8 cellular contexts compared by ENCODE assay signal in genomic region chr15:89898628-89899302, GRCh38. TPM values are rescaled to one million over a fixed set of nuclear protein-coding genes. Genes with fewer than 3 reads are reported as not detected.
DNase-seq lines count a peak whose midpoint lies in the region; ATAC-seq and TF ChIP-seq lines count a peak whose summit lies in the region.

No MANE protein-coding gene starts in this region.

- no peaks in the 10 kb centered on the region for H3K4me1 ChIP-seq in foreskin keratinocyte

- peak in 5 of 6 experiments; percentile 20 to 52 (median 24) for DNase-seq in stimulated activated naive CD4-positive, alpha-beta T cell (lab: John Stamatoyannopoulos, UW)
- DNase-seq in stimulated activated naive CD4-positive, alpha-beta T cell treated with Interleukin-2 at 50 U/mL for 16 hours (lab: John Stamatoyannopoulos, UW): no peak
- DNase-seq in HFF-Myc (ENCODE audit: extremely low read depth, low read depth): no peak
- peak; percentile 22 for DNase-seq in NCI-H526 treated with DMSO at 0.1 percent for 48 hours (lab: John Stamatoyannopoulos, UW)
- DNase-seq in activated T-cell treated with anti-CD3 and anti-CD28 coated beads, Interleukin-2, amount 50 U/mL, for 1 hour: peak; percentile 45
- DNase-seq in foreskin keratinocyte: peak in 1 of 2 donors; percentile 65
- DNase-seq in stimulated activated CD4-positive, alpha-beta T cell treated with anti-CD3 and anti-CD28 coated beads, Interleukin-2, amount 100 ng/mL, for 24 hours: peak; percentile 35 to 43
- no peak for DNase-seq in midbrain (lab: John Stamatoyannopoulos, UW)

- ATAC-seq in foreskin keratinocyte: peak; percentile 80

- no peaks in the 10 kb centered on the region for H3K27me3 ChIP-seq in foreskin keratinocyte

- no peak overlapping the region for H3K4me3 ChIP-seq in HFF-Myc (replicated peaks; ENCODE audit: low read depth, low read length)

- TF ChIP-seq CTCF in HFF-Myc (IDR thresholded peaks at IDR 0.05; ENCODE audit: low read depth, low read length, missing control alignments) (peak; percentile 67), foreskin keratinocyte (conservative IDR thresholded peaks at IDR 0.05) (peak; percentile 93)

- H3K27ac ChIP-seq in foreskin keratinocyte: no peak overlapping the region

RNA-seq across cellular contexts. Expression of gene AP3S2, which starts 5.0 kb away (rescaled TPM):
- total RNA-seq in foreskin keratinocyte: 25.8 and 40.3 TPM in 2 replicates
- 11.8 and 12.0 TPM in 2 replicates for polyA plus RNA-seq in foreskin keratinocyte

RNA-seq across cellular contexts. Expression of gene ARPIN, which starts 14.0 kb away (rescaled TPM):
- total RNA-seq in foreskin keratinocyte: 10.8 and 12.5 TPM in 2 replicates
- polyA plus RNA-seq in foreskin keratinocyte: 7.9 and 10.4 TPM in 2 replicates

Comparison
In these comparisons a context has a peak if more than half of its experiments do, and no peak if none do; other contexts are left out.
1. DNase-seq: peak in stimulated activated naive CD4-positive, alpha-beta T cell (5 of 6), NCI-H526 treated with DMSO at 0.1 percent for 48 hours (single experiment), activated T-cell treated with anti-CD3 and anti-CD28 coated beads, Interleukin-2, amount 50 U/mL, for 1 hour (single experiment) and stimulated activated CD4-positive, alpha-beta T cell treated with anti-CD3 and anti-CD28 coated beads, Interleukin-2, amount 100 ng/mL, for 24 hours (2 of 2); none in stimulated activated naive CD4-positive, alpha-beta T cell treated with Interleukin-2 at 50 U/mL for 16 hours (single experiment), HFF-Myc (single experiment) and midbrain (single experiment).